11 cellular contexts compared by ENCODE assay signal in the genomic region with DNA sequence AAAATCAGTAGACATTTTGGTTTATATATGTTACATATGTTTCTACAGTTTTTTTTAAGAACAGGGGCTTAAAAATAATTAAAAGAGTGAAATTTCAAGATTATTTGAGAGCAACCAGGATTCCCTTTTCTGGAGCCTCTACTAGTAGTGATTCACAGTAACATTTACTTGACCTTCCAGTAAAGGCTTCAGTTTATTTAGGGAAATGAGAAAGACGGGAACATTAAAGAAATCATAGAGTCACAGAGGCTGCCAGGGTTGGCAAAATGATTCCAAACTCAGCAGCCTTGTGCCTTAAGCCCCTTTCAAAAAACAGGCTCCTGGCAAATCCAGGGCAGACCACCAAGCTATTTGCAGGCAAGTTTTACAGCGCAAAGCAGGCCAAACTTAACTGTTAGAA.
"Had no signal": no experiment of that assay in that cellular context is flagged by ENCODE, and none has a peak within 500 bp of the region (broad histone marks: within the 10 kb centered on the region; RNA-seq: fewer than 3 reads in every experiment).

No MANE protein-coding gene starts in this region.

- H3K4me3 ChIP-seq: adrenal gland, body of pancreas, dorsolateral prefrontal cortex, gastroesophageal sphincter had no signal

- H3K4me1 ChIP-seq: body of pancreas had no signal

- DNase-seq: activated CD4-positive, alpha-beta T cell treated with anti-CD3 and anti-CD28 coated beads, Interleukin-2, amount 10 ng/mL, durations not matched to agents 7 days and 5 days; activated CD4-positive, CD25-positive, alpha-beta regulatory T cell; activated CD8-positive, alpha-beta memory T cell treated with anti-CD3 and anti-CD28 coated beads for 24 hours; activated naive CD4-positive, alpha-beta T cell treated with anti-CD3 and anti-CD28 coated beads, Interleukin-2, amount 50 U/mL, for 16 hours; activated T-cell treated with anti-CD3 and anti-CD28 coated beads for 4 hours; adrenal gland; body of pancreas; dorsolateral prefrontal cortex; nephron progenitor cell; trophoblast cell had no signal

- ATAC-seq: body of pancreas, gastroesophageal sphincter had no signal

- H3K9me3 ChIP-seq: adrenal gland, body of pancreas, gastroesophageal sphincter had no signal

- H3K36me3 ChIP-seq: adrenal gland, gastroesophageal sphincter had no signal

- H3K27ac ChIP-seq: body of pancreas had no signal

- H3K27me3 ChIP-seq: adrenal gland, body of pancreas, gastroesophageal sphincter had no signal
